ENCODE assay signal across 21 cellular contexts in genomic region chr6:109739671-109740070, GRCh38.
"Had no signal": no experiment of that assay in that cellular context is flagged by ENCODE, and none has a peak within 500 bp of the region (broad histone marks: within the 10 kb centered on the region; RNA-seq: fewer than 3 reads in every experiment).

No MANE protein-coding gene starts in this region.

- H3K9me3 Mint-ChIP-seq: activated CD8-positive, alpha-beta T cell treated with anti-CD3 and anti-CD28 coated beads for 36 hours had no signal

- DNase-seq: activated CD4-positive, alpha-beta T cell treated with anti-CD3 and anti-CD28 coated beads, Interleukin-2, amount 50 U/mL, for 1 hour; activated CD8-positive, alpha-beta T cell treated with anti-CD3 and anti-CD28 coated beads for 36 hours; activated naive CD4-positive, alpha-beta T cell; activated naive CD8-positive, alpha-beta T cell treated with anti-CD3 and anti-CD28 coated beads for 36 hours; activated T-cell treated with anti-CD3 and anti-CD28 coated beads, Interleukin-2, amount 50 U/mL, for 72 hours; brain microvascular endothelial cell; dorsolateral prefrontal cortex; effector memory CD4-positive, alpha-beta T cell; erythroblast; head of caudate nucleus; hippocampal formation; left cardiac atrium; left ventricle myocardium superior; right lobe of liver; stimulated activated CD4-positive, alpha-beta T cell treated with anti-CD3 and anti-CD28 coated beads, Interleukin-2, amount 100 ng/mL, for 48 hours; stimulated activated naive CD8-positive, alpha-beta T cell treated with anti-CD3 and anti-CD28 coated beads, Interleukin-15, Interleukin-2, amounts not matched to agents 100 U/mL and 50 U/mL, for 24 hours; T-helper 17 cell; T1000; trophoblast cell had no signal

- ATAC-seq: activated CD8-positive, alpha-beta T cell treated with anti-CD3 and anti-CD28 coated beads for 36 hours; activated T-cell treated with anti-CD3 and anti-CD28 coated beads, Interleukin-2, amount 50 U/mL, for 72 hours; left cardiac atrium; left ventricle myocardium superior; natural killer cell treated with Interleukin-12 subunit alpha and Interleukin-12 subunit beta and Interleukin-15 and Interleukin-18, amount 100 ng/mL, for 72 hours; right lobe of liver; stimulated activated naive CD8-positive, alpha-beta T cell treated with anti-CD3 and anti-CD28 coated beads, Interleukin-15, Interleukin-2, amounts not matched to agents 100 U/mL and 50 U/mL, for 24 hours; T-helper 17 cell had no signal

- H3K4me3 Mint-ChIP-seq: activated CD8-positive, alpha-beta T cell treated with anti-CD3 and anti-CD28 coated beads for 36 hours; activated naive CD8-positive, alpha-beta T cell treated with anti-CD3 and anti-CD28 coated beads for 36 hours; activated T-cell treated with anti-CD3 and anti-CD28 coated beads, Interleukin-2, amount 50 U/mL, for 72 hours; natural killer cell treated with Interleukin-12 subunit alpha and Interleukin-12 subunit beta and Interleukin-15 and Interleukin-18, amount 100 ng/mL, for 72 hours; T-helper 17 cell had no signal

- H3K27ac Mint-ChIP-seq: activated CD8-positive, alpha-beta T cell treated with anti-CD3 and anti-CD28 coated beads for 36 hours; activated naive CD8-positive, alpha-beta T cell treated with anti-CD3 and anti-CD28 coated beads for 36 hours; progenitor cell of endocrine pancreas; T-helper 17 cell had no signal

- H3K27me3 Mint-ChIP-seq: activated CD8-positive, alpha-beta T cell treated with anti-CD3 and anti-CD28 coated beads for 36 hours; activated naive CD8-positive, alpha-beta T cell treated with anti-CD3 and anti-CD28 coated beads for 36 hours; natural killer cell treated with Interleukin-12 subunit alpha and Interleukin-12 subunit beta and Interleukin-15 and Interleukin-18, amount 100 ng/mL, for 72 hours; progenitor cell of endocrine pancreas; T-helper 17 cell had no signal

- H3K4me1 Mint-ChIP-seq: activated naive CD8-positive, alpha-beta T cell treated with anti-CD3 and anti-CD28 coated beads for 36 hours; T-helper 17 cell had no signal
